1 cellular context compared by ENCODE assay signal in genomic region chr20:5767493-5768098, GRCh38.
TF ChIP-seq lines count a peak whose summit lies in the region.

No MANE protein-coding gene starts in this region.

TF ChIP-seq in GM12878, 131 proteins besides CTCF, POLR2A, EP300 and RAD21 (continued from another document):
- TF ChIP-seq CUX1 (IDR thresholded peaks at IDR 0.05; ENCODE audit: insufficient replicate concordance, low read depth, low read length), result no peak
- TF ChIP-seq MTA3 (IDR thresholded peaks at IDR 0.05; ENCODE audit: borderline replicate concordance, low read length), result no peak
- no peak for TF ChIP-seq SPI1 (IDR thresholded peaks at IDR 0.05; ENCODE audit: borderline replicate concordance, insufficient read depth, low read depth, low read length)
TF ChIP-seq in GM12878: peak in this region for 2.
